ENCODE assay signal across 16 cellular contexts in genomic region chr10:17914169-17915045, GRCh38. TPM values are rescaled to one million over a fixed set of nuclear protein-coding genes. Genes with fewer than 3 reads are reported as not detected.
"Had no signal": no experiment of that assay in that cellular context is flagged by ENCODE, and none has a peak within 500 bp of the region (broad histone marks: within the 10 kb centered on the region; RNA-seq: fewer than 3 reads in every experiment).

No MANE protein-coding gene starts in this region.

- H3K27ac ChIP-seq: body of pancreas, epithelial cell of prostate, ovary, thyroid gland, vagina had no signal

- H3K27me3 ChIP-seq: body of pancreas, ovary, thyroid gland, vagina had no signal

- H3K36me3 ChIP-seq: ovary, thyroid gland, vagina had no signal

- DNase-seq: activated B cell treated with CpG ODN at 0.5 μM for 24 hours; activated CD4-positive, alpha-beta T cell treated with anti-CD3 and anti-CD28 coated beads for 48 hours; activated CD8-positive, alpha-beta T cell treated with anti-CD3 and anti-CD28 coated beads for 36 hours; activated effector memory CD4-positive, alpha-beta T cell treated with anti-CD3 and anti-CD28 coated beads, Interleukin-2, amount 50 U/mL, for 16 hours; activated T-cell treated with anti-CD3 and anti-CD28 coated beads, Interleukin-2, amount 50 U/mL, for 4 hours; amniotic stem cell; body of pancreas; effector memory CD8-positive, alpha-beta T cell; head of caudate nucleus; ovary; stimulated activated CD4-positive, alpha-beta T cell treated with anti-CD3 and anti-CD28 coated beads, Interleukin-1b, Interleukin-23, amount 100 ng/mL, for 48 hours; thyroid gland had no signal

- ATAC-seq: activated CD8-positive, alpha-beta T cell treated with anti-CD3 and anti-CD28 coated beads for 36 hours; activated T-cell treated with anti-CD3 and anti-CD28 coated beads, Interleukin-2, amount 50 U/mL, for 4 hours; body of pancreas; effector memory CD8-positive, alpha-beta T cell had no signal

- H3K9me3 ChIP-seq: body of pancreas, ovary, thyroid gland, vagina had no signal

- H3K4me1 ChIP-seq: body of pancreas, thyroid gland, vagina had no signal

- H3K4me3 ChIP-seq: body of pancreas, ovary, thyroid gland, vagina had no signal

RNA-seq across cellular contexts. Expression of gene SLC39A12, which starts 37.3 kb away (rescaled TPM):
- total RNA-seq: activated B cell treated with CpG ODN at 0.5 μM for 24 hours; activated CD8-positive, alpha-beta T cell treated with anti-CD3 and anti-CD28 coated beads for 36 hours; activated T-cell treated with anti-CD3 and anti-CD28 coated beads, Interleukin-2, amount 50 U/mL, for 4 hours; body of pancreas; neural crest cell; ovary; pulmonary artery endothelial cell; vagina had no signal
